ENCODE assay signal across 1 cellular context in the genomic region with DNA sequence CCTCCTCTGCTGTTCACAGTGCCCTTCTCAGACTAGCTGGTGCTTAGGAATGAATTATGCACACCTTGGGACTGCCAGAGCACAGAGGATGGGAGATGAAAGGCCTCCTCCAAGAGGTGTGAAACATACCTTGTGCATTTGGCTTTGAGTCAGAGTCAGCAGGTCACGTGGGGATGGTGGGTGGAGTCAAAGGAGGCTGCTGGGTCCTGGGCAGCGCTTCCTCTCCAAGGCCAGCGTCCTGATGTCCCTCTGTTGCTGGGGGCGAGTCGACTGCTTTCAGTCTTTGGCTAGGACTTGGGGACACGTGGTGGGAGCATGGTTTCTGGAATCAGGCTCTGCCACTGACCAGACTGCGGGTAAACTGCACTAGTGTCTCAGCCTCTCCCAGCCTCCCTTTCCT.
A peak's percentile ranks its signal among the peaks of the same experiment; 100 is the strongest.
TF ChIP-seq lines count a peak whose summit lies in the region.

No MANE protein-coding gene starts in this region.

TF ChIP-seq in H1, 55 proteins besides CTCF, POLR2A, EP300 and RAD21:
- TF ChIP-seq FOSL1 (IDR thresholded peaks at IDR 0.05; ENCODE audit: insufficient read depth, low read depth, low read length) (no peak), MAX (IDR thresholded peaks at IDR 0.05) (peak; percentile 48; the same call in 1 of the 2 replicates)
